Comparison of ENCODE assay signal across 30 cellular contexts in genomic region chr10:97601268-97602215, GRCh38. TPM values are rescaled to one million over a fixed set of nuclear protein-coding genes. Genes with fewer than 3 reads are reported as not detected.
DNase-seq lines count a peak whose midpoint lies in the region; ATAC-seq and TF ChIP-seq lines count a peak whose summit lies in the region.
"Had no signal": no experiment of that assay in that cellular context is flagged by ENCODE, and none has a peak within 500 bp of the region (broad histone marks: within the 10 kb centered on the region; RNA-seq: fewer than 3 reads in every experiment).

No MANE protein-coding gene starts in this region.

- DNase-seq in SK-N-SH (peak; percentile 66), Right ventricle myocardium superior (peak; percentile 64), left lobe of liver (ENCODE audit: low spot score) (no peak), substantia nigra (lab: John Stamatoyannopoulos, UW) (peak in 41 of 49 donors; percentile 14 to 90 (median 58)), NOMO-1 treated with dmso at 0.1 percent for 144 hours (lab: John Stamatoyannopoulos, UW; ENCODE audit: unreplicated experiment) (no peak)
- DNase-seq in activated T-cell treated with anti-CD3 and anti-CD28 coated beads, Interleukin-2, amount 50 U/mL, for 24 hours: no peak
- DNase-seq: 8988T; activated CD4-positive, CD25-positive, alpha-beta regulatory T cell; activated naive CD4-positive, alpha-beta T cell treated with Interleukin-2 at 50 U/mL for 16 hours; activated T-cell treated with anti-CD3 and anti-CD28 coated beads, Interleukin-2, amount 50 U/mL, for 72 hours; DMS79; GDM1; glutamatergic neuron; mammary epithelial cell; NCI-H1417 treated with DMSO at 0.1 percent for 48 hours; NCI-H2081; NCI-H226; NCI-H69; stimulated activated naive CD4-positive, alpha-beta T cell; uterus had no signal

- peaks cover 9 to 12% of the 10 kb centered on the region in 2 experiments; a peak in 3 of 4 replicates for H3K4me1 ChIP-seq in SK-N-SH (ENCODE audit: control insufficient read depth in 1 of 2, insufficient read depth in 2 of 2, low read depth in 1 of 2, low read length in 1 of 2)

- no peaks in the 10 kb centered on the region for H3K79me2 ChIP-seq in SK-N-SH (ENCODE audit: insufficient read depth)

- no peak for TF ChIP-seq RAD21 in SK-N-SH (IDR thresholded peaks at IDR 0.05; ENCODE audit: low read length)

- ATAC-seq in SK-N-SH treated with all-trans-retinoic acid at 6 μM for 48 hours (no peak), Right ventricle myocardium superior (ENCODE audit: poor library complexity) (peak; percentile 76), left lobe of liver (peak; percentile 45), HG03469 (IDR thresholded peaks at IDR 0.05; ENCODE audit: unreplicated experiment) (no peak)
- ATAC-seq: activated T-cell treated with anti-CD3 and anti-CD28 coated beads, Interleukin-2, amount 50 U/mL, for 72 hours had no signal

- H3K9ac ChIP-seq in SK-N-SH: no peak overlapping the region

- peaks cover 10% of the 10 kb centered on the region for H3F3A ChIP-seq in SK-N-SH (replicated peaks; ENCODE audit: insufficient read depth)

- peaks cover 3% of the 10 kb centered on the region for H3K4me1 Mint-ChIP-seq in activated T-cell treated with anti-CD3 and anti-CD28 coated beads, Interleukin-2, amount 50 U/mL, for 24 hours (ENCODE audit: low read depth)

- no peak overlapping the region for H3K4me3 Mint-ChIP-seq in activated T-cell treated with anti-CD3 and anti-CD28 coated beads, Interleukin-2, amount 50 U/mL, for 24 hours
- H3K4me3 Mint-ChIP-seq: activated T-cell treated with anti-CD3 and anti-CD28 coated beads, Interleukin-2, amount 50 U/mL, for 72 hours; nephron had no signal

- H2AFZ ChIP-seq in SK-N-SH (ENCODE audit: low read depth): no peak overlapping the region

- no peaks in the 10 kb centered on the region for H3K36me3 ChIP-seq in SK-N-SH (replicated peaks in 1 of 2; ENCODE audit: control insufficient read depth in 1 of 2, insufficient read depth in 2 of 2, low read length in 1 of 2)
- H3K36me3 ChIP-seq: uterus had no signal

- H3K4me2 ChIP-seq in SK-N-SH: no peak overlapping the region
- H3K4me2 ChIP-seq: smooth muscle cell had no signal

- H3K27me3 ChIP-seq in SK-N-SH (ENCODE audit: insufficient read depth): no peaks in the 10 kb centered on the region
- H3K27me3 ChIP-seq: uterus had no signal

- H3K4me3 ChIP-seq in SK-N-SH (ENCODE audit: low read depth in 2 of 2, low read length in 1 of 2): no peak overlapping the region
- H3K4me3 ChIP-seq: smooth muscle cell, uterus had no signal

- no peaks in the 10 kb centered on the region for H3K9me2 ChIP-seq in SK-N-SH

- no peaks in the 10 kb centered on the region for H4K20me1 ChIP-seq in SK-N-SH (ENCODE audit: insufficient read depth)

- no peaks in the 10 kb centered on the region for H3K36me3 Mint-ChIP-seq in activated T-cell treated with anti-CD3 and anti-CD28 coated beads, Interleukin-2, amount 50 U/mL, for 24 hours (ENCODE audit: low read depth)

- no peak for TF ChIP-seq CTCF in SK-N-SH (IDR thresholded peaks at IDR 0.05)

- POLR2A ChIA-PET in SK-N-SH (lab: Yijun Ruan, JAX): no interaction called here

- no peaks in the 10 kb centered on the region for H3K9me3 ChIP-seq in SK-N-SH
- H3K9me3 ChIP-seq: uterus had no signal

- H3K27ac ChIP-seq in SK-N-SH (ENCODE audit: low read depth in 2 of 2, low read length in 1 of 2): no peak overlapping the region
- no peak overlapping the region for H3K27ac ChIP-seq in substantia nigra (ENCODE audit: low read depth, low read length, poor library complexity, severe bottlenecking)
- H3K27ac ChIP-seq: uterus had no signal

- intact Hi-C loops in Right ventricle myocardium superior (cut with DNase I): no loop called here

- CTCF ChIA-PET in SK-N-SH (lab: Yijun Ruan, JAX): interaction anchor here (0.9 to 1.5 kb wide), 2 partner anchors 29 to 111 kb away, joined by 3 to 9 read pairs; partner anchors contain the start of gene ANKRD2

- no peaks in the 10 kb centered on the region for H3K9me3 Mint-ChIP-seq in activated T-cell treated with anti-CD3 and anti-CD28 coated beads, Interleukin-2, amount 50 U/mL, for 24 hours
- H3K9me3 Mint-ChIP-seq: activated T-cell treated with anti-CD3 and anti-CD28 coated beads, Interleukin-2, amount 50 U/mL, for 72 hours; nephron had no signal

- TF ChIP-seq EP300 in SK-N-SH (IDR thresholded peaks at IDR 0.05; ENCODE audit: borderline replicate concordance in 1 of 2, low read depth in 1 of 2, low read length in 1 of 2): no peak

- 88% methylated on average over 18 of the region's 21 CpGs for WGBS in SK-N-SH (ENCODE audit: low lambda C conversion rate)

- no peak overlapping the region for H3K27ac Mint-ChIP-seq in activated T-cell treated with anti-CD3 and anti-CD28 coated beads, Interleukin-2, amount 50 U/mL, for 24 hours
- H3K27ac Mint-ChIP-seq: activated T-cell treated with anti-CD3 and anti-CD28 coated beads, Interleukin-2, amount 50 U/mL, for 72 hours; nephron had no signal

- no peaks in the 10 kb centered on the region for H3K27me3 Mint-ChIP-seq in activated T-cell treated with anti-CD3 and anti-CD28 coated beads, Interleukin-2, amount 50 U/mL, for 24 hours

TF ChIP-seq in SK-N-SH, 30 proteins besides CTCF, POLR2A, EP300 and RAD21 (continues in another document):
- no peak for TF ChIP-seq RCOR1 (IDR thresholded peaks at IDR 0.05; ENCODE audit: low read length)
- TF ChIP-seq SIN3A (IDR thresholded peaks at IDR 0.05; ENCODE audit: borderline replicate concordance, low read depth, low read length): no peak

TF ChIP-seq in SK-N-SH treated with all-trans-retinoic acid at 6 μM for 48 hours, 23 proteins besides CTCF, POLR2A, EP300 and RAD21 (continues in another document):
- TF ChIP-seq ZNF70 (CRISPR knock-in tag; IDR thresholded peaks at IDR 0.05) (no peak), PPARA (CRISPR knock-in tag; IDR thresholded peaks at IDR 0.05; ENCODE audit: borderline replicate concordance) (no peak), PATZ1 (CRISPR knock-in tag; IDR thresholded peaks at IDR 0.05; ENCODE audit: borderline replicate concordance) (no peak), TCF4 (CRISPR knock-in tag; IDR thresholded peaks at IDR 0.05; ENCODE audit: borderline replicate concordance) (no peak), ESRRG (CRISPR knock-in tag; IDR thresholded peaks at IDR 0.05) (no peak), RARB (CRISPR knock-in tag; IDR thresholded peaks at IDR 0.05) (no peak), CSDC2 (CRISPR knock-in tag; IDR thresholded peaks at IDR 0.05) (no peak)

RNA-seq across cellular contexts. Expression of gene C10orf62, which starts 12.0 kb away (rescaled TPM):
- 0.07 and 0.19 TPM in 2 replicates for polyA plus RNA-seq in SK-N-SH (2012; rRNA removed)
- 0.05 TPM in 1 of 2 replicates, not detected in the other for polyA plus RNA-seq in SK-N-SH (2012; cell fraction: cytosol; rRNA removed)
- polyA plus RNA-seq in SK-N-SH (2012; cell fraction: nucleus; rRNA removed): 0.56 and 0.96 TPM in 2 replicates
- total RNA-seq in Right ventricle myocardium superior (0.48 TPM), left lobe of liver (3.7 TPM)
- total RNA-seq: activated T-cell treated with anti-CD3 and anti-CD28 coated beads, Interleukin-2, amount 50 U/mL, for 72 hours; kidney epithelial cell; mammary epithelial cell; osteocyte; RPMI7951; SK-MEL-5; smooth muscle cell; T-helper 1 cell treated with Interleukin-12 subunit alpha and Interleukin-12 subunit beta and Interleukin-4 antibody, amounts not matched to agents 30 ng/mL and 1 ng/mL, for 36 hours; uterus had no signal
- polyA plus RNA-seq: smooth muscle cell, thymus had no signal

RNA-seq across cellular contexts. Expression of gene HOGA1, which starts 17.4 kb away (rescaled TPM):
- polyA plus RNA-seq in SK-N-SH (2012; rRNA removed): 2.9 and 4.8 TPM in 2 replicates
- polyA plus RNA-seq in SK-N-SH (2012; cell fraction: cytosol; rRNA removed): 1.9 and 3.0 TPM in 2 replicates
- polyA plus RNA-seq in SK-N-SH (2012; cell fraction: nucleus; rRNA removed): 5.9 and 9.4 TPM in 2 replicates
- total RNA-seq in Right ventricle myocardium superior: 18.7 TPM
- total RNA-seq in left lobe of liver: 66.2 TPM
- total RNA-seq: activated T-cell treated with anti-CD3 and anti-CD28 coated beads, Interleukin-2, amount 50 U/mL, for 72 hours; osteocyte; smooth muscle cell; T-helper 1 cell treated with Interleukin-12 subunit alpha and Interleukin-12 subunit beta and Interleukin-4 antibody, amounts not matched to agents 30 ng/mL and 1 ng/mL, for 36 hours had no signal

RNA-seq across cellular contexts. Expression of gene ANKRD2, which starts 29.0 kb away (rescaled TPM):
- polyA plus RNA-seq in SK-N-SH (2012; rRNA removed): 0.72 and 0.99 TPM in 2 replicates
- polyA plus RNA-seq in SK-N-SH (2012; cell fraction: cytosol; rRNA removed): 0.75 and 0.82 TPM in 2 replicates
- 1.6 and 2.2 TPM in 2 replicates for polyA plus RNA-seq in SK-N-SH (2012; cell fraction: nucleus; rRNA removed)
- total RNA-seq in Right ventricle myocardium superior (152 TPM), left lobe of liver (not detected)
- total RNA-seq: activated T-cell treated with anti-CD3 and anti-CD28 coated beads, Interleukin-2, amount 50 U/mL, for 72 hours; osteocyte; RPMI7951; SK-MEL-5; smooth muscle cell; T-helper 1 cell treated with Interleukin-12 subunit alpha and Interleukin-12 subunit beta and Interleukin-4 antibody, amounts not matched to agents 30 ng/mL and 1 ng/mL, for 36 hours had no signal

RNA-seq across cellular contexts. Expression of gene MORN4, which starts 31.8 kb away (rescaled TPM):
- polyA plus RNA-seq in SK-N-SH (2012; rRNA removed): 31.4 and 31.7 TPM in 2 replicates
- 32.9 and 36.8 TPM in 2 replicates for polyA plus RNA-seq in SK-N-SH (2012; cell fraction: cytosol; rRNA removed)
- polyA plus RNA-seq in SK-N-SH (2012; cell fraction: nucleus; rRNA removed): 14.5 and 19.6 TPM in 2 replicates
- total RNA-seq in Right ventricle myocardium superior (8.1 TPM), left lobe of liver (0.81 TPM)

RNA-seq across cellular contexts. Expression of gene PI4K2A, which starts 38.9 kb away (rescaled TPM):
- 23.8 and 31.4 TPM in 2 replicates for polyA plus RNA-seq in SK-N-SH (2012; rRNA removed)
- 18.2 and 23.3 TPM in 2 replicates for polyA plus RNA-seq in SK-N-SH (2012; cell fraction: cytosol; rRNA removed)
- polyA plus RNA-seq in SK-N-SH (2012; cell fraction: nucleus; rRNA removed): 22.7 and 27.9 TPM in 2 replicates
- 9.9 TPM for total RNA-seq in Right ventricle myocardium superior
- total RNA-seq in left lobe of liver: 5.6 TPM

Comparison
In these comparisons a context has a peak if more than half of its experiments do, and no peak if none do; other contexts are left out.
1. DNase-seq: peak in SK-N-SH (single experiment), Right ventricle myocardium superior (single experiment) and substantia nigra (41 of 49); none in left lobe of liver (single experiment), NOMO-1 treated with dmso at 0.1 percent for 144 hours (single experiment) and activated T-cell treated with anti-CD3 and anti-CD28 coated beads, Interleukin-2, amount 50 U/mL, for 24 hours (single experiment).
2. ATAC-seq: peak in Right ventricle myocardium superior (single experiment) and left lobe of liver (single experiment); none in SK-N-SH treated with all-trans-retinoic acid at 6 μM for 48 hours (single experiment) and HG03469 (single experiment).
3. RNA of gene ANKRD2, which starts 29.0 kb away (total RNA-seq): 152 TPM in Right ventricle myocardium superior (single experiment); not detected in left lobe of liver (single experiment); every median in the first group is over 100 times any median in the second.